18 cellular contexts compared by ENCODE assay signal in the genomic region with DNA sequence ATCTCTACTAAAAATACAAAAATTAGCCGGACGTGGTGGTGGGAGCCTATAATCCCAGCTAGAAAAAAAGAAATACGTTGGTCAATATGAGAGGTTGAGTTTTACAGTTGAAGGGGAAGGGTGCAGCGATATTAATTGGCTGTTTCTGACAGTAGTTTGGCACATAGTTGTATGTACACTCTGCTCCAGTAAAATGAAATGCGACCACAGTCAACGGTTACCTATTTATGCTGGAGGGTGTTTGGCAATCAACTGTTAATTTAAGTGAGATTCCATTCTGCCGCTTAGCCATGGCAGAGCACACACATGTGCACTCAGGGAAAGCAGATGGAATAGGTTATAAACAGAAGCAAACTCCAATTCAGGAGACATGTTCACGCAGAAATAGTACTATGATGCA. TPM values are rescaled to one million over a fixed set of nuclear protein-coding genes. Genes with fewer than 3 reads are reported as not detected.
DNase-seq lines count a peak whose midpoint lies in the region; ATAC-seq, FAIRE-seq and TF ChIP-seq lines count a peak whose summit lies in the region.
"Had no signal": no experiment of that assay in that cellular context is flagged by ENCODE, and none has a peak within 500 bp of the region (broad histone marks: within the 10 kb centered on the region; RNA-seq: fewer than 3 reads in every experiment).

No MANE protein-coding gene starts in this region.

- H3K9me3 Mint-ChIP-seq in activated B cell treated with CpG ODN at 0.5 μM for 24 hours (peaks cover 2% of the 10 kb centered on the region), memory B cell (no peaks in the 10 kb centered on the region)

- ATAC-seq in activated B cell treated with CpG ODN at 0.5 μM for 24 hours (ENCODE audit: low read depth), result no peak
- no peak for ATAC-seq in memory B cell (ENCODE audit: low read depth)

- no peak for TF ChIP-seq POLR2A in GM12892 (IDR thresholded peaks at IDR 0.05; ENCODE audit: low read depth, low read length)
- no peak for TF ChIP-seq POLR2A in Peyer's patch (IDR thresholded peaks at IDR 0.05)

- DNase-seq in GM12892 (ENCODE audit: insufficient read length), result no peak
- no peak for DNase-seq in activated B cell treated with CpG ODN at 0.5 μM for 24 hours
- no peak for DNase-seq in memory B cell (ENCODE audit: low spot score in 2 of 2)
- DNase-seq in NCI-H2171 treated with DMSO at 0.1 percent for 48 hours (lab: John Stamatoyannopoulos, UW), result no peak
- DNase-seq in NCI-H345 treated with DMSO at 0.1 percent for 48 hours (lab: John Stamatoyannopoulos, UW; ENCODE audit: unreplicated experiment), result no peak
- DNase-seq in Peyer's patch, result no peak
- DNase-seq in right atrium auricular region (ENCODE audit: low spot score), result no peak
- DNase-seq: BE2C; CD4-positive, alpha-beta memory T cell; DMS79 treated with DMSO at 0.1 percent for 48 hours; GDM1; HFFc6 had no signal

- no peaks in the 10 kb centered on the region for H3K9me3 ChIP-seq in Peyer's patch
- H3K9me3 ChIP-seq in right atrium auricular region, result no peaks in the 10 kb centered on the region
- H3K9me3 ChIP-seq: BE2C, HAP-1 had no signal

- H3K27me3 ChIP-seq in Peyer's patch (no peaks in the 10 kb centered on the region), right atrium auricular region (no peaks in the 10 kb centered on the region)
- H3K27me3 ChIP-seq: BE2C had no signal

- H3K27ac Mint-ChIP-seq in activated B cell treated with CpG ODN at 0.5 μM for 24 hours, result peak overlapping the region; percentile 78
- H3K27ac Mint-ChIP-seq in memory B cell, result peak overlapping the region; percentile 50
- H3K27ac Mint-ChIP-seq: CD4-positive, alpha-beta memory T cell; HFFc6 had no signal

- TF ChIP-seq CTCF in 22Rv1 (IDR thresholded peaks at IDR 0.05) (no peak), activated B cell treated with CpG ODN at 0.5 μM for 24 hours (IDR thresholded peaks at IDR 0.05) (no peak), Peyer's patch (IDR thresholded peaks at IDR 0.05) (no peak), right atrium auricular region (IDR thresholded peaks at IDR 0.05) (no peak)

- H3K4me1 ChIP-seq in Peyer's patch (no peaks in the 10 kb centered on the region), right atrium auricular region (no peaks in the 10 kb centered on the region)
- H3K4me1 ChIP-seq: BE2C, HAP-1 had no signal

- H3K36me3 ChIP-seq in Peyer's patch (no peaks in the 10 kb centered on the region), right atrium auricular region (no peaks in the 10 kb centered on the region)
- H3K36me3 ChIP-seq: BE2C, HAP-1 had no signal

- intact Hi-C loops in activated B cell treated with CpG ODN at 0.5 μM for 24 hours (cut with micrococcal nuclease), result no loop called here

- no peak overlapping the region for H3K4me3 Mint-ChIP-seq in activated B cell treated with CpG ODN at 0.5 μM for 24 hours
- no peak overlapping the region for H3K4me3 Mint-ChIP-seq in memory B cell
- H3K4me3 Mint-ChIP-seq: CD4-positive, alpha-beta memory T cell; HFFc6 had no signal

- CTCF ChIA-PET in activated B cell treated with CpG ODN at 0.5 μM for 24 hours (lab: Charles Lee), result interaction anchor here (1.4 to 12.3 kb wide), 2 partner anchors 10 to 36 kb away, joined by 3 to 127 read pairs; partner anchors contain the start of gene SCIMP

- H3K27ac ChIP-seq in 22Rv1, result peak overlapping the region; percentile 42
- H3K27ac ChIP-seq in Peyer's patch, result no peak overlapping the region
- H3K27ac ChIP-seq in right atrium auricular region, result no peak overlapping the region
- H3K27ac ChIP-seq: C4-2B had no signal

- H3K4me3 ChIP-seq in Peyer's patch (no peak overlapping the region), right atrium auricular region (no peak overlapping the region)
- H3K4me3 ChIP-seq: HAP-1 had no signal

- H3K36me3 Mint-ChIP-seq in activated B cell treated with CpG ODN at 0.5 μM for 24 hours (ENCODE audit: low read depth) (peaks cover 17% of the 10 kb centered on the region), memory B cell (peaks cover 15% of the 10 kb centered on the region)

- POLR2A ChIA-PET in activated B cell treated with CpG ODN at 0.5 μM for 24 hours (lab: Charles Lee), result interaction anchor here (0.6 to 4.7 kb wide), 5 partner anchors 9 to 26 kb away, joined by 3 to 46 read pairs (median 4); partner anchors contain the start of gene ZNF594

- no peaks in the 10 kb centered on the region for H3K27me3 Mint-ChIP-seq in activated B cell treated with CpG ODN at 0.5 μM for 24 hours
- H3K27me3 Mint-ChIP-seq in memory B cell, result no peaks in the 10 kb centered on the region
- H3K27me3 Mint-ChIP-seq: CD4-positive, alpha-beta memory T cell had no signal

- FAIRE-seq in GM12892 (lab: Jason Lieb, UNC), result peak; percentile 33
- FAIRE-seq: A204.1, H1 had no signal

- peaks cover 62% of the 10 kb centered on the region for H3K4me1 Mint-ChIP-seq in activated B cell treated with CpG ODN at 0.5 μM for 24 hours
- H3K4me1 Mint-ChIP-seq in memory B cell, result peaks cover 26% of the 10 kb centered on the region

RNA-seq across cellular contexts. Expression of gene ZNF594, which starts 9.3 kb away (rescaled TPM):
- polyA plus RNA-seq in GM12892 (2012; ENCODE audit: missing spikeins), result 4.2 TPM
- total RNA-seq in activated B cell treated with CpG ODN at 0.5 μM for 24 hours (20.4 and 26.8 TPM in 2 replicates), Peyer's patch (10 to 100 TPM; 10.2 to 23.9 (median 18.5) TPM), right atrium auricular region (1 to 10 TPM; 4.7 to 4.8 TPM)

RNA-seq across cellular contexts. Expression of gene SCIMP, which starts 33.6 kb away (rescaled TPM):
- 91.2 TPM for polyA plus RNA-seq in GM12892 (2012; ENCODE audit: missing spikeins)
- 23.4 and 24.5 TPM in 2 replicates for total RNA-seq in activated B cell treated with CpG ODN at 0.5 μM for 24 hours
- 10 to 100 TPM in 1 of 4 donors, 1 to 10 TPM in 1, under 1 TPM in 1, not detected in 1; 0.35 to 16.5 (median 1.5) TPM for total RNA-seq in Peyer's patch
- total RNA-seq in right atrium auricular region, result 1 to 10 TPM; 1.1 to 2.8 TPM
- total RNA-seq: H1, HFFc6, HT1080 had no signal
- polyA plus RNA-seq: H1 had no signal
